ENCODE assay signal across 8 cellular contexts in genomic region chr2:126971481-126972271, GRCh38.
DNase-seq lines count a peak whose midpoint lies in the region; ATAC-seq and TF ChIP-seq lines count a peak whose summit lies in the region.

No MANE protein-coding gene starts in this region.

- no peak overlapping the region for H3K4me2 ChIP-seq in OCI-LY1 (ENCODE audit: low read length)

- no peaks in the 10 kb centered on the region for H4K20me1 ChIP-seq in OCI-LY1 (ENCODE audit: insufficient read depth, low read length)

- no peaks in the 10 kb centered on the region for H3K36me3 Mint-ChIP-seq in CD8-positive, alpha-beta memory T cell
- no peaks in the 10 kb centered on the region for H3K36me3 Mint-ChIP-seq in naive thymus-derived CD4-positive, alpha-beta T cell
- no peaks in the 10 kb centered on the region for H3K36me3 Mint-ChIP-seq in stimulated activated effector memory CD8-positive, alpha-beta T cell treated with anti-CD3 and anti-CD28 coated beads, Interleukin-12 subunit alpha, Interleukin-12 subunit beta, amount 100 ng/mL, for 72 hours

- WGBS in esophagus, 2 donors: 9 to 11% methylated on average over 41 to 43 of the region's 43 CpGs

- H3K9ac ChIP-seq in OCI-LY1 (ENCODE audit: low read length): no peak overlapping the region

- H3K4me1 Mint-ChIP-seq in CD8-positive, alpha-beta memory T cell: peaks cover 3 to 7% (median 7%) of the 10 kb centered on the region in 3 donors
- H3K4me1 Mint-ChIP-seq in naive thymus-derived CD4-positive, alpha-beta T cell: peaks cover 0 to 5% (median 4%) of the 10 kb centered on the region in 7 donors
- no peaks in the 10 kb centered on the region for H3K4me1 Mint-ChIP-seq in stimulated activated effector memory CD8-positive, alpha-beta T cell treated with anti-CD3 and anti-CD28 coated beads, Interleukin-12 subunit alpha, Interleukin-12 subunit beta, amount 100 ng/mL, for 72 hours

- ATAC-seq in GM19397 (IDR thresholded peaks at IDR 0.05; ENCODE audit: unreplicated experiment) (peak; percentile 93), HG03521 (IDR thresholded peaks at IDR 0.05; ENCODE audit: unreplicated experiment) (peak; percentile 96)
- peak; percentile 87 for ATAC-seq in naive thymus-derived CD4-positive, alpha-beta T cell
- peak; percentile 81 for ATAC-seq in stimulated activated effector memory CD8-positive, alpha-beta T cell treated with anti-CD3 and anti-CD28 coated beads, Interleukin-12 subunit alpha, Interleukin-12 subunit beta, amount 100 ng/mL, for 72 hours

- H3K9me3 ChIP-seq in CD8-positive, alpha-beta memory T cell (ENCODE audit: low read length): no peaks in the 10 kb centered on the region
- H3K9me3 ChIP-seq in OCI-LY1 (ENCODE audit: low read length) (no peaks in the 10 kb centered on the region), esophagus (ENCODE audit: control insufficient read depth in 2 of 2, insufficient read depth in 1 of 2, low read depth in 1 of 2, low read length in 1 of 2) (no peaks in the 10 kb centered on the region)
- no peaks in the 10 kb centered on the region for H3K9me3 ChIP-seq in naive thymus-derived CD4-positive, alpha-beta T cell (ENCODE audit: control insufficient read depth in 2 of 3, low read length in 3 of 3)

- no peaks in the 10 kb centered on the region for H3F3A ChIP-seq in OCI-LY1 (ENCODE audit: insufficient read depth, low read length)

- H3K4me3 Mint-ChIP-seq in CD8-positive, alpha-beta memory T cell: peak overlapping the region in 6 of 7 donors; percentile 72 to 85 (median 78)
- peak overlapping the region; percentile 57 to 84 (median 80) for H3K4me3 Mint-ChIP-seq in naive thymus-derived CD4-positive, alpha-beta T cell
- peak overlapping the region; percentile 51 for H3K4me3 Mint-ChIP-seq in stimulated activated effector memory CD8-positive, alpha-beta T cell treated with anti-CD3 and anti-CD28 coated beads, Interleukin-12 subunit alpha, Interleukin-12 subunit beta, amount 100 ng/mL, for 72 hours

- H3K4me3 ChIP-seq in CD8-positive, alpha-beta memory T cell (ENCODE audit: low read length): peak overlapping the region; percentile 58
- H3K4me3 ChIP-seq in OCI-LY1 (ENCODE audit: low read depth, low read length, poor library complexity, severe bottlenecking) (no peak overlapping the region), esophagus (ENCODE audit: low read depth in 1 of 2, low read length in 2 of 2) (peak overlapping the region; percentile 24 to 57)
- H3K4me3 ChIP-seq in naive thymus-derived CD4-positive, alpha-beta T cell (ENCODE audit: low read length): peak overlapping the region; percentile 63

- CTCF ChIA-PET in CD8-positive, alpha-beta memory T cell (lab: Charles Lee): interaction anchor here (1.0 to 2.5 kb wide), 10 partner anchors 14 to 444 kb away, joined by 3 to 11 read pairs (median 4); no protein-coding TSS in a partner anchor
- CTCF ChIA-PET in naive thymus-derived CD4-positive, alpha-beta T cell (lab: Charles Lee): interaction anchor here (0.6 to 2.1 kb wide), 4 partner anchors 8 to 1672 kb away, joined by 3 to 11 read pairs (median 4); no protein-coding TSS in a partner anchor

- H3K79me2 ChIP-seq in OCI-LY1 (ENCODE audit: insufficient read depth, low read length): no peaks in the 10 kb centered on the region

- intact Hi-C loops in naive thymus-derived CD4-positive, alpha-beta T cell (cut with micrococcal nuclease): loop anchor here (1.0 to 5.0 kb wide), 6 partner anchors 79 to 744 kb away; no protein-coding TSS in a partner anchor

- H3K9me3 Mint-ChIP-seq in CD8-positive, alpha-beta memory T cell: no peaks in the 10 kb centered on the region
- H3K9me3 Mint-ChIP-seq in naive thymus-derived CD4-positive, alpha-beta T cell: no peaks in the 10 kb centered on the region
- H3K9me3 Mint-ChIP-seq in stimulated activated effector memory CD8-positive, alpha-beta T cell treated with anti-CD3 and anti-CD28 coated beads, Interleukin-12 subunit alpha, Interleukin-12 subunit beta, amount 100 ng/mL, for 72 hours: no peaks in the 10 kb centered on the region

- H3K9me2 ChIP-seq in OCI-LY1 (ENCODE audit: low read depth, low read length): no peaks in the 10 kb centered on the region

- peak; percentile 40 to 75 (median 51) for DNase-seq in CD8-positive, alpha-beta memory T cell
- peak; percentile 63 for DNase-seq in activated T-cell treated with anti-CD3 and anti-CD28 coated beads for 48 hours (ENCODE audit: low read depth)
- peak; percentile 45 to 75 (median 68) for DNase-seq in naive thymus-derived CD4-positive, alpha-beta T cell
- peak; percentile 68 to 84 for DNase-seq in stimulated activated effector memory CD8-positive, alpha-beta T cell treated with anti-CD3 and anti-CD28 coated beads, Interleukin-12 subunit alpha, Interleukin-12 subunit beta, amount 100 ng/mL, for 72 hours (ENCODE audit: low spot score in 2 of 2)

- no peak overlapping the region for H2AFZ ChIP-seq in OCI-LY1 (ENCODE audit: low read length)

- TF ChIP-seq CTCF in OCI-LY1 (IDR thresholded peaks at IDR 0.05; ENCODE audit: low read length): peak; percentile 83

- no peaks in the 10 kb centered on the region for H3K36me3 ChIP-seq in CD8-positive, alpha-beta memory T cell (ENCODE audit: insufficient read depth, low read length)
- no peaks in the 10 kb centered on the region for H3K36me3 ChIP-seq in OCI-LY1 (ENCODE audit: insufficient read depth, low read length)
- no peaks in the 10 kb centered on the region for H3K36me3 ChIP-seq in esophagus (ENCODE audit: control insufficient read depth in 2 of 2, insufficient read depth in 2 of 2, low read length in 1 of 2)
- no peaks in the 10 kb centered on the region for H3K36me3 ChIP-seq in naive thymus-derived CD4-positive, alpha-beta T cell (ENCODE audit: control insufficient read depth in 2 of 3, insufficient read depth in 3 of 3, low read length in 3 of 3)

- no peaks in the 10 kb centered on the region for H3K4me1 ChIP-seq in CD8-positive, alpha-beta memory T cell (ENCODE audit: insufficient read depth, low read length)
- no peaks in the 10 kb centered on the region for H3K4me1 ChIP-seq in OCI-LY1 (ENCODE audit: insufficient read depth, low read length, severe bottlenecking)
- no peaks in the 10 kb centered on the region for H3K4me1 ChIP-seq in esophagus (ENCODE audit: control insufficient read depth in 2 of 2, insufficient read depth in 2 of 2, low read length in 1 of 2)
- no peaks in the 10 kb centered on the region for H3K4me1 ChIP-seq in naive thymus-derived CD4-positive, alpha-beta T cell (ENCODE audit: control insufficient read depth in 2 of 2, insufficient read depth in 2 of 2, low read length in 2 of 2)

- no peak overlapping the region for H3K27ac ChIP-seq in CD8-positive, alpha-beta memory T cell (ENCODE audit: low read depth, low read length)
- H3K27ac ChIP-seq in OCI-LY1 (ENCODE audit: low read depth, low read length, poor library complexity, severe bottlenecking): no peak overlapping the region
- H3K27ac ChIP-seq in esophagus (ENCODE audit: low read depth in 2 of 2, low read length in 1 of 2): peak overlapping the region in 1 of 2 donors; percentile 22
- H3K27ac ChIP-seq in naive thymus-derived CD4-positive, alpha-beta T cell (ENCODE audit: low read depth, low read length): no peak overlapping the region

- peaks cover 31 to 71% of the 10 kb centered on the region in 2 donors for H3K27me3 Mint-ChIP-seq in CD8-positive, alpha-beta memory T cell
- peaks cover 28 to 50% (median 38%) of the 10 kb centered on the region in 5 donors for H3K27me3 Mint-ChIP-seq in naive thymus-derived CD4-positive, alpha-beta T cell

- H3K27ac Mint-ChIP-seq in CD8-positive, alpha-beta memory T cell: no peak overlapping the region
- peak overlapping the region in 3 of 9 donors; percentile 7 to 62 (median 27) for H3K27ac Mint-ChIP-seq in naive thymus-derived CD4-positive, alpha-beta T cell
- H3K27ac Mint-ChIP-seq in stimulated activated effector memory CD8-positive, alpha-beta T cell treated with anti-CD3 and anti-CD28 coated beads, Interleukin-12 subunit alpha, Interleukin-12 subunit beta, amount 100 ng/mL, for 72 hours: no peak overlapping the region

- POLR2A ChIA-PET in CD8-positive, alpha-beta memory T cell (lab: Charles Lee): no interaction called here
- POLR2A ChIA-PET in naive thymus-derived CD4-positive, alpha-beta T cell (lab: Charles Lee): no interaction called here

- peaks cover 6% of the 10 kb centered on the region for H3K27me3 ChIP-seq in CD8-positive, alpha-beta memory T cell (ENCODE audit: insufficient read depth, low read length, poor library complexity, severe bottlenecking)
- H3K27me3 ChIP-seq in OCI-LY1 (ENCODE audit: insufficient read depth, low read length): no peaks in the 10 kb centered on the region
- no peaks in the 10 kb centered on the region for H3K27me3 ChIP-seq in esophagus (ENCODE audit: control insufficient read depth in 1 of 2, insufficient read depth in 2 of 2, low read length in 2 of 2)
- H3K27me3 ChIP-seq in naive thymus-derived CD4-positive, alpha-beta T cell (ENCODE audit: control insufficient read depth in 2 of 2, insufficient read depth in 2 of 2, low read length in 2 of 2): peaks cover 0 to 3% of the 10 kb centered on the region in 2 donors
